9 cellular contexts compared by ENCODE assay signal in the genomic region with DNA sequence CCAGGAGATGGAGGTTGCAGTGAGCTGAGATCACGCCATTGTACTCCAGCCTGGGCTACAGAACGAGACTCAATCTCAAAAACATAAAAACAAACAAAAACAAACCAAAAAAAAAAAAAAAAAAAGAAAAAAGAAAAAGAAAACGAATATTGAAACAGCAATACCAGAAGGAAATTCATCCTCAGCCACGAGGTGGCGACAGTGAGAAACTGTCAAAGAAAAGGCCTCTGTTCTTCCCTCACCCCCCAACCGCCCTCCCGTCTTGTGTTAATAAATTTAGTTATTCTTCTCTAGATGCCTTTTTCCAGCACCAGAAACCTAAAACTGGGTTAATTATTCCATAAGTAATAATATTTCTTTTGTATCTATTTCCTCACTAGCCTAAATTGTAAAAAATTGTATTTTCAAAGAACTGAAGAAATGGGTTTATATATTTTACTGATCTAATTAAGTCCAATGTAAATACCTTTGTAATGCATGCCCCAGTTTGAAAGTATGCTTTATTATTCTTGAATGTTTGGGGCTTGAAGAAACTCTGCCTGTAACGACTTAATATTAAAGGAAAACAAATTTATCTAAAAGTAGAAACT. TPM values are rescaled to one million over a fixed set of nuclear protein-coding genes. Genes with fewer than 3 reads are reported as not detected.
A peak's percentile ranks its signal among the peaks of the same experiment; 100 is the strongest.
DNase-seq lines count a peak whose midpoint lies in the region; ATAC-seq and TF ChIP-seq lines count a peak whose summit lies in the region.
"Had no signal": no experiment of that assay in that cellular context is flagged by ENCODE, and none has a peak within 500 bp of the region (broad histone marks: within the 10 kb centered on the region; RNA-seq: fewer than 3 reads in every experiment).

No MANE protein-coding gene starts in this region.

- POLR2A ChIA-PET in CD8-positive, alpha-beta T cell (lab: Charles Lee), result interaction anchor here (0.9 to 1.1 kb wide), 2 partner anchors 12 to 47 kb away, joined by 3 to 4 read pairs; no protein-coding TSS in a partner anchor

- H3K36me3 Mint-ChIP-seq in CD8-positive, alpha-beta T cell, result no peaks in the 10 kb centered on the region

- H3K27ac Mint-ChIP-seq in CD8-positive, alpha-beta T cell, result no peak overlapping the region

- no peaks in the 10 kb centered on the region for H3K4me1 ChIP-seq in CD8-positive, alpha-beta T cell (ENCODE audit: insufficient read depth, low read length)
- no peaks in the 10 kb centered on the region for H3K4me1 ChIP-seq in Peyer's patch

- no peak overlapping the region for H3K4me3 ChIP-seq in CD8-positive, alpha-beta T cell (ENCODE audit: low read depth, low read length)
- no peak overlapping the region for H3K4me3 ChIP-seq in Peyer's patch

- peak; percentile 57 for ATAC-seq in CD8-positive, alpha-beta T cell
- peak; percentile 68 for ATAC-seq in GM21367 (IDR thresholded peaks at IDR 0.05; ENCODE audit: unreplicated experiment)

- CTCF ChIA-PET in CD8-positive, alpha-beta T cell (lab: Charles Lee), result interaction anchor here (0.5 to 1.8 kb wide), 2 partner anchors 23 to 45 kb away, joined by 3 to 6 read pairs; no protein-coding TSS in a partner anchor

- peak; percentile 69 for TF ChIP-seq CTCF in CD8-positive, alpha-beta T cell (IDR thresholded peaks at IDR 0.05)
- TF ChIP-seq CTCF in Peyer's patch (IDR thresholded peaks at IDR 0.05), result peak in 2 of 6 experiments; percentile 10 to 51

- peaks cover 3% of the 10 kb centered on the region for H3K9me3 Mint-ChIP-seq in CD8-positive, alpha-beta T cell

- TF ChIP-seq POLR2A in Peyer's patch (IDR thresholded peaks at IDR 0.05), result no peak

- no peak overlapping the region for H3K27ac ChIP-seq in CD8-positive, alpha-beta T cell (ENCODE audit: low read depth, low read length)
- H3K27ac ChIP-seq in Peyer's patch, result no peak overlapping the region
- H3K27ac ChIP-seq: neutrophil had no signal

- H3K27me3 ChIP-seq in CD8-positive, alpha-beta T cell (ENCODE audit: insufficient read depth, low read length), result no peaks in the 10 kb centered on the region
- H3K27me3 ChIP-seq in Peyer's patch, result no peaks in the 10 kb centered on the region
- H3K27me3 ChIP-seq: neutrophil had no signal

- intact Hi-C loops in CD8-positive, alpha-beta T cell (cut with DNase I, micrococcal nuclease), result loop anchor here (2.0 to 5.0 kb wide), 3 partner anchors 36 to 718 kb away; partner anchors contain the start of genes ABHD13 (in 1 of the 2) and LIG4 (in 1 of the 2)

- H3K36me3 ChIP-seq in CD8-positive, alpha-beta T cell (ENCODE audit: insufficient read depth, low read length), result no peaks in the 10 kb centered on the region
- no peaks in the 10 kb centered on the region for H3K36me3 ChIP-seq in Peyer's patch
- H3K36me3 ChIP-seq: neutrophil had no signal

- no peak overlapping the region for H3K4me3 Mint-ChIP-seq in CD8-positive, alpha-beta T cell

- H3K27me3 Mint-ChIP-seq in CD8-positive, alpha-beta T cell (ENCODE audit: low read depth), result peaks cover 6% of the 10 kb centered on the region

- peak in 6 of 7 experiments; percentile 11 to 66 (median 46) for DNase-seq in CD8-positive, alpha-beta T cell
- peak in 2 of 3 donors; percentile 52 to 72 for DNase-seq in Peyer's patch
- peak; percentile 59 for DNase-seq in activated naive CD4-positive, alpha-beta T cell treated with Interleukin-2 at 50 U/mL for 16 hours
- peak; percentile 45 for DNase-seq in iris pigment epithelial cell (ENCODE audit: low read depth)
- peak; percentile 78 for DNase-seq in stimulated activated CD8-positive, alpha-beta memory T cell treated with anti-CD3 and anti-CD28 coated beads, Interleukin-4, amount 100 ng/mL, for 48 hours
- no peak for DNase-seq in NCI-H1930 (lab: John Stamatoyannopoulos, UW)
- DNase-seq in KG1 (lab: John Stamatoyannopoulos, UW), result no peak

- H3K4me1 Mint-ChIP-seq in CD8-positive, alpha-beta T cell (ENCODE audit: low read depth), result no peaks in the 10 kb centered on the region

- no peaks in the 10 kb centered on the region for H3K9me3 ChIP-seq in CD8-positive, alpha-beta T cell (ENCODE audit: low read length)
- H3K9me3 ChIP-seq in Peyer's patch, result no peaks in the 10 kb centered on the region
- H3K9me3 ChIP-seq: neutrophil had no signal

RNA-seq across cellular contexts. Expression of gene LIG4, which starts 38.6 kb away (rescaled TPM):
- total RNA-seq in CD8-positive, alpha-beta T cell, result 1 to 10 TPM; 2.3 to 2.9 TPM
- total RNA-seq in Peyer's patch, result 10 to 100 TPM in 2 of 4 donors, 1 to 10 TPM in 2; 4.1 to 12.3 (median 10.6) TPM

RNA-seq across cellular contexts. Expression of gene ABHD13, which starts 41.4 kb away (rescaled TPM):
- 10 to 100 TPM; 15.6 to 15.7 TPM for total RNA-seq in CD8-positive, alpha-beta T cell
- total RNA-seq in Peyer's patch, result 10 to 100 TPM in 2 of 4 donors, 1 to 10 TPM in 2; 5.8 to 14.9 (median 10.0) TPM

Comparison
In these comparisons a context has a peak if more than half of its experiments do, and no peak if none do; other contexts are left out.
1. DNase-seq: peak in CD8-positive, alpha-beta T cell (6 of 7), Peyer's patch (2 of 3), activated naive CD4-positive, alpha-beta T cell treated with Interleukin-2 at 50 U/mL for 16 hours (single experiment), iris pigment epithelial cell (single experiment) and stimulated activated CD8-positive, alpha-beta memory T cell treated with anti-CD3 and anti-CD28 coated beads, Interleukin-4, amount 100 ng/mL, for 48 hours (single experiment); none in NCI-H1930 (0 of 2) and KG1 (single experiment).